ENCODE assay signal across 8 cellular contexts in the genomic region with DNA sequence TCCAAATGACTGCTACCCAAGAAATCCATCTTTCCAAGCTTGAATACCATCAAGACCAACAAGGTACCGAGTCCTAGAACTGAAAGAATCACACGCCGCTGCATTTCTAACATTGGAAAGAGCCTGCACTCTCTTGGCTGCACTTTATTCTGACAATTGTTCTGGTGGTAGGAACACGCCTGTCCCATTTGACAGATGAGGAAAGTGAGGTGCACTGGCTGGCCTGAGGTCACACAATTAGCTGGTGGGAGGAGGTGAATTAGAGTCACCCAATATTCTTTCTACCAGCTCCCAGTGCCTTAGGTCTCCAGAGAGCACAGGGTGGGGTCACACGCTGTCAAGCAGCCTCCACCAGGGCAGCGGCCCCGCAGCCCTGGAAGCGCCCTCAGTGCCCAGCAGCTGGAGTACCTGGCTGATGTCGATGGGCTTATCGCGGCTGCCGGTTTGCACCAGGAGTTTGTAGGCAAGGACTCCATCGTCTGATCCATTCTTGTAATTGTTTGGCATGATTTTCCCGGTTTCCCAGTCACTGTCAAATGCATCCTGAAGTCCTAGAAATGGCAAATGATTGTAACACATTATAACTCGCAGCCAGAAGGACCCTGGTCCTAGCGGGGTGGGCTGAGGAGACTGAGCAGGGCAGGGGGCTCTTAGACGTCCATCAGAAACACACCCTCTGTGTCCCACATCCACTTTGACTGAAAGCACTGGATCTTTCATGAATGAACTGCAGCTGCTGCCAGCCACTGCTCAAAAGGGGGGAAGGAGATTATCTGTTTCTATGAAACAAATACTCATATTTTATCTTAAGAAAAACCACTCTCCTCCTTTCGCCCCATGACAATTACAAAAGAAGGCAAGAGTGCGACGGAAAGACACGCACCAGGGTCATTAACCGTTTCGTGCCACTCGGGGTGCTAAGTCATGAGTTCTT. TPM values are rescaled to one million over a fixed set of nuclear protein-coding genes. Genes with fewer than 3 reads are reported as not detected.
DNase-seq lines count a peak whose midpoint lies in the region; ATAC-seq and TF ChIP-seq lines count a peak whose summit lies in the region.

No MANE protein-coding gene starts in this region.

- H3K27ac ChIP-seq in KOPT-K1 (ENCODE audit: low read depth, low read length, poor library complexity, severe bottlenecking): peak overlapping the region; percentile 21
- H3K27ac ChIP-seq in effector memory CD4-positive, alpha-beta T cell (ENCODE audit: insufficient read depth, low read length, poor library complexity, severe bottlenecking): peak overlapping the region; percentile 16

- no peaks in the 10 kb centered on the region for H3K36me3 ChIP-seq in KOPT-K1 (ENCODE audit: insufficient read depth, low read length)
- no peaks in the 10 kb centered on the region for H3K36me3 ChIP-seq in effector memory CD4-positive, alpha-beta T cell (ENCODE audit: control insufficient read depth, insufficient read depth, low read length)

- no peak for DNase-seq in effector memory CD4-positive, alpha-beta T cell
- DNase-seq in osteocyte (ENCODE audit: extremely low spot score, unreplicated experiment) (no peak), HT-29 (ENCODE audit: low spot score) (no peak), NCI-H510A (lab: John Stamatoyannopoulos, UW) (no peak), NCI-H446 treated with DMSO at 0.1 percent for 48 hours (lab: John Stamatoyannopoulos, UW) (no peak)

- H3K9me3 ChIP-seq in KOPT-K1 (ENCODE audit: insufficient read depth, low read length, poor library complexity, severe bottlenecking): no peaks in the 10 kb centered on the region
- no peaks in the 10 kb centered on the region for H3K9me3 ChIP-seq in effector memory CD4-positive, alpha-beta T cell (ENCODE audit: control insufficient read depth, low read length)

- peak overlapping the region; percentile 73 for H3K4me3 Mint-ChIP-seq in osteocyte (ENCODE audit: unreplicated experiment)

- peaks cover 63% of the 10 kb centered on the region for H3K4me1 Mint-ChIP-seq in osteocyte (ENCODE audit: unreplicated experiment)

- peak overlapping the region; percentile 88 for H3K27ac Mint-ChIP-seq in osteocyte (ENCODE audit: unreplicated experiment)

- no peaks in the 10 kb centered on the region for H3K27me3 ChIP-seq in effector memory CD4-positive, alpha-beta T cell (replicated peaks; ENCODE audit: control insufficient read depth, insufficient read depth, low read length, poor library complexity, severe bottlenecking)

- no peak for ATAC-seq in HG03135 (IDR thresholded peaks at IDR 0.05; ENCODE audit: unreplicated experiment)

- H3K9me3 Mint-ChIP-seq in osteocyte (ENCODE audit: unreplicated experiment): no peaks in the 10 kb centered on the region

- peaks cover 30% of the 10 kb centered on the region for H3K36me3 Mint-ChIP-seq in osteocyte (ENCODE audit: unreplicated experiment)

- peaks cover 22% of the 10 kb centered on the region for H3K4me1 ChIP-seq in effector memory CD4-positive, alpha-beta T cell (ENCODE audit: control insufficient read depth, insufficient read depth, low read length, poor library complexity, severe bottlenecking)

- no peak for TF ChIP-seq CTCF in osteocyte (IDR thresholded peaks at IDR 0.05)

- H3K27me3 Mint-ChIP-seq in osteocyte (ENCODE audit: unreplicated experiment): no peaks in the 10 kb centered on the region

- H3K4me3 ChIP-seq in GM08714 (ENCODE audit: low read length): peak overlapping the region; percentile 39; the same call in 1 of the 2 replicates
- peak overlapping the region; percentile 41 for H3K4me3 ChIP-seq in effector memory CD4-positive, alpha-beta T cell (ENCODE audit: insufficient read depth, low read depth, low read length, poor library complexity, severe bottlenecking)

RNA-seq across cellular contexts. Expression of a gene that starts 55.1 kb away (rescaled TPM):
- 16.2 and 16.9 TPM in 2 replicates for total RNA-seq in osteocyte
- 5.9 and 6.6 TPM in 2 replicates for total RNA-seq in HT-29 (2014; rRNA removed; shearing (Covaris generic))
